ENCODE assay signal across 34 cellular contexts in the genomic region with DNA sequence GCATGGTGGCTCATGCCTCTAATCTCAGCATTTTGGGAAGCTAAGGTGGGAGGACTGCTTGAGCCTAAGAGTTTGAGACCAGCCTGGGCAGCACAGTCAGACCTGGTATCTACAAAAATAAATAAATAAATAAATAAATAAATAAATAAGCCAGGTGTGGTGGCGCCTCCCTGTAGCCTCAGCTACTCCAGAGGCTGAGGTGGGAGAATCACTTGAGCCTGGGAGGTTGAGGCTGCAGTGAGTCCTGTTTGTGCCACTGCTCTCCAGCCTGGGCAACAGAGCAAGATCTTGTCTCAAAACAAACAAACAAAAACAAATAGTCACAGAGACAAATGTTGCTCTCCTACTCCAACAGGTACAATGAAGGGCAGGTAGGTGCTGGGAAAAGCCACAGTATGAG.
DNase-seq lines count a peak whose midpoint lies in the region; ATAC-seq, FAIRE-seq and TF ChIP-seq lines count a peak whose summit lies in the region.
"Had no signal": no experiment of that assay in that cellular context is flagged by ENCODE, and none has a peak within 500 bp of the region (broad histone marks: within the 10 kb centered on the region; RNA-seq: fewer than 3 reads in every experiment).

No MANE protein-coding gene starts in this region.

- DNase-seq in WTC11 (ENCODE audit: low spot score) (no peak), H1 (ENCODE audit: low read depth in 1 of 2, low spot score in 2 of 2) (peak in 1 of 2 experiments; percentile 22), osteocyte (ENCODE audit: extremely low spot score, unreplicated experiment) (peak; percentile 54), NCI-H1417 (lab: John Stamatoyannopoulos, UW) (no peak), DMS79 treated with DMSO at 0.1 percent for 48 hours (lab: John Stamatoyannopoulos, UW) (no peak)
- DNase-seq: 8988T; ACHN; AML-193; BE2C; C1 segment of cervical spinal cord; Caco-2; Calu3; CD4-positive, alpha-beta memory T cell; CD4-positive, alpha-beta T cell; CD4-positive, CD25-positive, alpha-beta regulatory T cell; CD8-positive, alpha-beta memory T cell; CD8-positive, alpha-beta T cell; COR-L47; DMS 273 treated with DMSO at 0.1 percent for 48 hours; DMS153; DMS53; DMS79; DND-41; EL had no signal

- CTCF ChIA-PET in WTC11 (lab: Charles Lee): no interaction called here
- CTCF ChIA-PET in H1 (lab: Charles Lee; ENCODE audit: partially characterized antibody): interaction anchor here (0.7 kb wide), 1 partner anchor 54 kb away, joined by 3 read pairs; no protein-coding TSS in a partner anchor

- peaks cover 14 to 32% (median 25%) of the 10 kb centered on the region in 4 experiments for H3K4me1 ChIP-seq in H1 (replicated peaks in 1 of 4; ENCODE audit: control insufficient read depth in 3 of 4, insufficient read depth in 4 of 4, low read length in 3 of 4)
- H3K4me1 ChIP-seq: A549, BE2C, Caco-2 had no signal

- H3K27me3 ChIP-seq in H1 (replicated peaks in 1 of 4; ENCODE audit: control insufficient read depth in 3 of 4, extremely low read depth in 1 of 4, insufficient read depth in 3 of 4, low read length in 3 of 4): no peaks in the 10 kb centered on the region; a peak in 2 of 7 replicates
- H3K27me3 ChIP-seq: BE2C; BLaER1; BLaER1 treated with 17β-estradiol and CSF1 and Interleukin-3, amounts not matched to agents 10 nM and 100 nM had no signal

- TF ChIP-seq EP300 in H1 (IDR thresholded peaks at IDR 0.05; ENCODE audit: borderline replicate concordance in 1 of 2, low read depth in 2 of 2, low read length in 2 of 2): no peak

- H3K4me3 Mint-ChIP-seq in WTC11: no peak overlapping the region
- no peak overlapping the region for H3K4me3 Mint-ChIP-seq in osteocyte (ENCODE audit: unreplicated experiment)
- H3K4me3 Mint-ChIP-seq: B cell; CD14-positive monocyte; CD4-positive, alpha-beta memory T cell; CD4-positive, alpha-beta T cell; CD4-positive, CD25-positive, alpha-beta regulatory T cell; CD8-positive, alpha-beta memory T cell; CD8-positive, alpha-beta T cell had no signal

- H3K9me3 Mint-ChIP-seq in WTC11 (peaks cover 9% of the 10 kb centered on the region), osteocyte (ENCODE audit: unreplicated experiment) (no peaks in the 10 kb centered on the region)
- H3K9me3 Mint-ChIP-seq: CD4-positive, alpha-beta T cell; CD8-positive, alpha-beta memory T cell; CD8-positive, alpha-beta T cell had no signal

- no peaks in the 10 kb centered on the region for H3K36me3 ChIP-seq in H1 (ENCODE audit: control insufficient read depth in 2 of 4, insufficient read depth in 4 of 4, low read length in 3 of 4)
- H3K36me3 ChIP-seq: BE2C; BLaER1; BLaER1 treated with 17β-estradiol and CSF1 and Interleukin-3, amounts not matched to agents 10 nM and 100 nM had no signal

- H2AFZ ChIP-seq in H1 (ENCODE audit: low read length): no peak overlapping the region

- peak overlapping the region; percentile 62; the same call in 1 of the 2 replicates for H2BK12ac ChIP-seq in H1 (ENCODE audit: low read depth, low read length)

- no peak overlapping the region for H3K23ac ChIP-seq in H1 (ENCODE audit: insufficient read length)

- H3K4ac ChIP-seq in H1 (replicated peaks; ENCODE audit: insufficient read length, low read depth, low read length): no peak overlapping the region

- H2BK15ac ChIP-seq in H1 (ENCODE audit: low read length): 0 out of 2 replicates have a peak overlapping the region, but pooled peaks have one; percentile 23

- FAIRE-seq in H1 (lab: Jason Lieb, UNC): no peak
- FAIRE-seq: A204.1, A549, D721Med had no signal

- no peak overlapping the region for H4K5ac ChIP-seq in H1 (ENCODE audit: insufficient read length, low read depth, low read length)

- peaks cover 11% of the 10 kb centered on the region for H3K36me3 Mint-ChIP-seq in WTC11
- H3K36me3 Mint-ChIP-seq in osteocyte (ENCODE audit: unreplicated experiment): no peaks in the 10 kb centered on the region
- H3K36me3 Mint-ChIP-seq: CD14-positive monocyte; CD4-positive, alpha-beta memory T cell; CD4-positive, CD25-positive, alpha-beta regulatory T cell; CD8-positive, alpha-beta memory T cell; CD8-positive, alpha-beta T cell had no signal

- WGBS in H1 (ENCODE audit: extremely low coverage in 1 of 2, insufficient coverage in 1 of 2, insufficient read length in 1 of 2, insufficient replicate concordance in 2 of 2, low coverage in 1 of 2, low lambda C conversion rate in 2 of 2, missing lambda C conversion rate in 1 of 2), 2 experiments: 77% methylated on average over 1 of the region's 1 CpG; no CpG with 5 or more reads in 1 of the 2 experiments

- H3K4me1 Mint-ChIP-seq in WTC11 (peaks cover 66% of the 10 kb centered on the region), osteocyte (ENCODE audit: unreplicated experiment) (no peaks in the 10 kb centered on the region)

- H3K27me3 Mint-ChIP-seq in WTC11 (ENCODE audit: low read depth): peaks cover 9% of the 10 kb centered on the region
- peaks cover 10% of the 10 kb centered on the region for H3K27me3 Mint-ChIP-seq in osteocyte (ENCODE audit: unreplicated experiment)

- no peak overlapping the region for H3K56ac ChIP-seq in H1 (replicated peaks; ENCODE audit: insufficient read length, low read depth, low read length)

- no peak overlapping the region; the same call in 1 of the 2 replicates for H2BK5ac ChIP-seq in H1 (ENCODE audit: low read depth, low read length)

- H4K8ac ChIP-seq in H1 (ENCODE audit: extremely low read depth, insufficient read depth, low read length): no peak overlapping the region

- no peak overlapping the region for H3K4me2 ChIP-seq in H1 (ENCODE audit: insufficient read depth in 1 of 2, low read depth in 2 of 2, low read length in 2 of 2)
- H3K4me2 ChIP-seq: A549; BLaER1; BLaER1 treated with 17β-estradiol and CSF1 and Interleukin-3, amounts not matched to agents 10 nM and 100 nM had no signal

- 0 out of 4 replicates have a peak, but pooled peaks cover 0 to 3% of the 10 kb centered on the region in 2 experiments for H3K9me3 ChIP-seq in H1 (ENCODE audit: insufficient read depth in 2 of 2, low read depth in 1 of 2, low read length in 1 of 2)
- H3K9me3 ChIP-seq: A549; BE2C; BLaER1; BLaER1 treated with 17β-estradiol and CSF1 and Interleukin-3, amounts not matched to agents 10 nM and 100 nM; Caco-2 had no signal

- POLR2A ChIA-PET in WTC11 (lab: Charles Lee): no interaction called here
- POLR2A ChIA-PET in H1 (lab: Charles Lee; ENCODE audit: partially characterized antibody): no interaction called here

- H2BK20ac ChIP-seq in H1 (ENCODE audit: low read length): peak overlapping the region; percentile 95; the same call in 1 of the 2 replicates

- H2BK120ac ChIP-seq in H1 (replicated peaks; ENCODE audit: low read depth, low read length): no peak overlapping the region

- no peaks in the 10 kb centered on the region for H3K79me2 ChIP-seq in H1 (ENCODE audit: control insufficient read depth in 1 of 2, insufficient read depth in 2 of 2, low read length in 2 of 2)

- no peak for TF ChIP-seq RAD21 in H1 (IDR thresholded peaks at IDR 0.05 in 1 of 2, conservative IDR thresholded peaks at IDR 0.05 in 1 of 2; ENCODE audit: low read depth in 2 of 2, low read length in 2 of 2)

- no peak overlapping the region for H3K14ac ChIP-seq in H1 (ENCODE audit: insufficient read length)

- H3K27ac Mint-ChIP-seq in WTC11 (no peak overlapping the region), osteocyte (ENCODE audit: unreplicated experiment) (no peak overlapping the region)
- H3K27ac Mint-ChIP-seq: B cell; CD14-positive monocyte; CD4-positive, alpha-beta memory T cell; CD4-positive, alpha-beta T cell; CD4-positive, CD25-positive, alpha-beta regulatory T cell; CD8-positive, alpha-beta T cell had no signal

- H3K18ac ChIP-seq in H1 (ENCODE audit: extremely low read depth, low read length): no peak overlapping the region

- H3K79me1 ChIP-seq in H1 (ENCODE audit: low read depth, low read length): no peaks in the 10 kb centered on the region

- no peak overlapping the region for H3K4me3 ChIP-seq in H1 (ENCODE audit: extremely low read depth in 1 of 4, insufficient read depth in 2 of 4, low read depth in 3 of 4, low read length in 4 of 4)
- H3K4me3 ChIP-seq: A549; BLaER1; BLaER1 treated with 17β-estradiol and CSF1 and Interleukin-3, amounts not matched to agents 10 nM and 100 nM had no signal

- no peak overlapping the region for H2AK5ac ChIP-seq in H1 (ENCODE audit: low read depth, low read length)

- ATAC-seq in WTC11: no peak
- no peak for ATAC-seq in GM21390 (IDR thresholded peaks at IDR 0.05; ENCODE audit: unreplicated experiment)
- ATAC-seq: A549; CD8-positive, alpha-beta T cell had no signal

- TF ChIP-seq CTCF in WTC11 (IDR thresholded peaks at IDR 0.05) (no peak), H1 (IDR thresholded peaks at IDR 0.05; ENCODE audit: control extremely low read depth in 1 of 3, insufficient read depth in 1 of 3, low read depth in 1 of 3, low read length in 3 of 3) (no peak), osteocyte (IDR thresholded peaks at IDR 0.05) (no peak)

- no peak for TF ChIP-seq POLR2A in H1 (IDR thresholded peaks at IDR 0.05; ENCODE audit: control extremely low read depth in 1 of 2, low read depth in 2 of 2, low read length in 2 of 2)

- no peaks in the 10 kb centered on the region for H3K23me2 ChIP-seq in H1 (ENCODE audit: low read depth, low read length)

- H4K91ac ChIP-seq in H1 (replicated peaks; ENCODE audit: insufficient read length, low read length): no peak overlapping the region

- H3K27ac ChIP-seq in H1 (ENCODE audit: low read depth, low read length): no peak overlapping the region
- H3K27ac ChIP-seq: 22Rv1; A549; BLaER1; BLaER1 treated with 17β-estradiol and CSF1 and Interleukin-3, amounts not matched to agents 10 nM and 100 nM; C4-2B had no signal

- H3K9ac ChIP-seq in H1 (replicated peaks in 1 of 4; ENCODE audit: extremely low read depth in 1 of 4, low read depth in 3 of 4, low read length in 3 of 4): no peak overlapping the region
- H3K9ac ChIP-seq: BLaER1; BLaER1 treated with 17β-estradiol and CSF1 and Interleukin-3, amounts not matched to agents 10 nM and 100 nM had no signal

- H4K20me1 ChIP-seq in H1 (replicated peaks in 1 of 2; ENCODE audit: control insufficient read depth in 1 of 2, insufficient read depth in 2 of 2, low read length in 2 of 2): no peaks in the 10 kb centered on the region
- H4K20me1 ChIP-seq: BLaER1; BLaER1 treated with 17β-estradiol and CSF1 and Interleukin-3, amounts not matched to agents 10 nM and 100 nM had no signal

TF ChIP-seq in H1, 55 proteins besides CTCF, POLR2A, EP300 and RAD21 (continues in another document):
- no peak for TF ChIP-seq KDM4A (IDR thresholded peaks at IDR 0.05; ENCODE audit: low read depth, low read length, severe bottlenecking)
- TF ChIP-seq KDM5A (IDR thresholded peaks at IDR 0.05; ENCODE audit: low read length): no peak
- TF ChIP-seq CBX5 (IDR thresholded peaks at IDR 0.05; ENCODE audit: low read depth, low read length): no peak
- TF ChIP-seq GABPA (IDR thresholded peaks at IDR 0.05; ENCODE audit: borderline replicate concordance, insufficient read depth, low read length): no peak
- no peak for TF ChIP-seq SAP30 (IDR thresholded peaks at IDR 0.05; ENCODE audit: insufficient read depth, insufficient replicate concordance, low read length)
